Comparison of ENCODE assay signal across 8 cellular contexts in genomic region chr3:15332405-15333098, GRCh38. TPM values are rescaled to one million over a fixed set of nuclear protein-coding genes. Genes with fewer than 3 reads are reported as not detected.
DNase-seq lines count a peak whose midpoint lies in the region; ATAC-seq and TF ChIP-seq lines count a peak whose summit lies in the region.

SH3BP5 (minus strand) TSS chr3:15332586; CDS start chr3:15332408, 178 bp downstream.

- no peaks in the 10 kb centered on the region for H3K27me3 ChIP-seq in endodermal cell (ENCODE audit: control insufficient read depth, insufficient read depth, low read length, poor library complexity, severe bottlenecking)

- peaks cover 9% of the 10 kb centered on the region for H3K4me1 ChIP-seq in endodermal cell (ENCODE audit: control insufficient read depth, insufficient read depth, low read length)
- peaks cover 8% of the 10 kb centered on the region for H3K4me1 ChIP-seq in mesodermal cell (ENCODE audit: control insufficient read depth, insufficient read depth, low read length, poor library complexity, severe bottlenecking)

- H3K4me1 Mint-ChIP-seq in endodermal cell = peaks cover 31% of the 10 kb centered on the region

- peaks cover 15% of the 10 kb centered on the region for H3K36me3 Mint-ChIP-seq in endodermal cell (ENCODE audit: low read depth)

- CTCF ChIA-PET in AG04449 (lab: Yijun Ruan, JAX) = interaction anchor here (0.7 to 11.6 kb wide), 28 partner anchors 8 to 225 kb away, joined by 3 to 155 read pairs (median 5); no protein-coding TSS in a partner anchor

- H3K4me3 ChIP-seq in AG04449 (ENCODE audit: low read depth, low read length) (peak within 1 kb of the TSS; percentile 90), endodermal cell (ENCODE audit: low read length) (peak within 1 kb of the TSS; percentile 96), mesodermal cell (ENCODE audit: extremely low read depth, insufficient read depth, low read length, poor library complexity, severe bottlenecking) (peak within 1 kb of the TSS; percentile 86)

- POLR2A ChIA-PET in AG04449 (lab: Yijun Ruan, JAX) = interaction anchor here (0.7 to 1.1 kb wide), 5 partner anchors 13 to 224 kb away, joined by 3 to 4 read pairs (median 3); no protein-coding TSS in a partner anchor

- H3K27ac ChIP-seq in endodermal cell (ENCODE audit: low read depth, low read length) = no peak within 1 kb of the TSS
- peak within 1 kb of the TSS; percentile 30 for H3K27ac ChIP-seq in mesodermal cell (ENCODE audit: low read depth, low read length, severe bottlenecking)

- TF ChIP-seq CTCF in AG04449 (IDR thresholded peaks at IDR 0.05; ENCODE audit: insufficient read depth, low read length, missing control alignments) = peak; percentile 75
- TF ChIP-seq CTCF in endodermal cell (conservative IDR thresholded peaks at IDR 0.05) = peak; percentile 80

- peak within 1 kb of the TSS; percentile 72 for H3K9ac ChIP-seq in endodermal cell (ENCODE audit: extremely low read depth, low read length, poor library complexity, severe bottlenecking)

- peak within 1 kb of the TSS; percentile 94 for H3K27ac Mint-ChIP-seq in endodermal cell

- no peaks in the 10 kb centered on the region for H3K9me3 Mint-ChIP-seq in endodermal cell

- H3K4me3 Mint-ChIP-seq in endodermal cell = peak within 1 kb of the TSS; percentile 83

- WGBS in endodermal cell (ENCODE audit: insufficient coverage in 1 of 2, insufficient read length in 1 of 2), 2 experiments = 8 to 69% methylated on average over 10 to 66 of the region's 66 CpGs
- 8 to 11% methylated on average over 42 to 53 of the region's 66 CpGs for WGBS in mesodermal cell (ENCODE audit: insufficient coverage in 2 of 2), 2 experiments

- DNase-seq in AG04449 (ENCODE audit: low read depth, low spot score) (no peak), NOMO-1 treated with DMSO at 0.1 percent for 48 hours (lab: John Stamatoyannopoulos, UW; ENCODE audit: unreplicated experiment) (peak; percentile 41), endodermal cell (peak; percentile 90)
- peak; percentile 72 for DNase-seq in activated CD8-positive, alpha-beta memory T cell treated with anti-CD3 and anti-CD28 coated beads, Interleukin-2, amount 50 U/mL, for 4 hours
- peak; percentile 55 to 56 for DNase-seq in stimulated activated CD8-positive, alpha-beta memory T cell treated with anti-CD3 and anti-CD28 coated beads, Interleukin-15, amount 100 ng/mL, for 48 hours (ENCODE audit: low read depth in 2 of 2)

- H3K27me3 Mint-ChIP-seq in endodermal cell (ENCODE audit: insufficient read depth) = peaks cover 24% of the 10 kb centered on the region

- ATAC-seq in GM18861 (IDR thresholded peaks at IDR 0.05; ENCODE audit: unreplicated experiment) (peak; percentile 37), HG03066 (IDR thresholded peaks at IDR 0.05; ENCODE audit: low read depth, unreplicated experiment) (peak; percentile 68)

- H3K36me3 ChIP-seq in endodermal cell (ENCODE audit: control insufficient read depth, insufficient read depth, low read length) (peaks cover 24% of the 10 kb centered on the region), mesodermal cell (ENCODE audit: control insufficient read depth, insufficient read depth, low read length) (peaks cover 28% of the 10 kb centered on the region)

- H3K9me3 ChIP-seq in endodermal cell (ENCODE audit: control insufficient read depth, low read length) = no peaks in the 10 kb centered on the region
- no peaks in the 10 kb centered on the region for H3K9me3 ChIP-seq in mesodermal cell (ENCODE audit: control insufficient read depth, low read length)

RNA-seq across cellular contexts. Expression of gene SH3BP5, which starts in this region (rescaled TPM):
- total RNA-seq in endodermal cell = 10 to 100 TPM; 25.8 to 30.3 TPM
- polyA plus RNA-seq in endodermal cell (2013, experiment 1 of 2) = 12.5 TPM
- polyA plus RNA-seq in endodermal cell (2013, experiment 2 of 2) = 14.0 TPM
- 41.1 TPM for polyA plus RNA-seq in mesodermal cell (2013, experiment 1 of 2)
- 40.9 TPM for polyA plus RNA-seq in mesodermal cell (2013, experiment 2 of 2)
